ENCODE assay signal across 8 cellular contexts in the genomic region with DNA sequence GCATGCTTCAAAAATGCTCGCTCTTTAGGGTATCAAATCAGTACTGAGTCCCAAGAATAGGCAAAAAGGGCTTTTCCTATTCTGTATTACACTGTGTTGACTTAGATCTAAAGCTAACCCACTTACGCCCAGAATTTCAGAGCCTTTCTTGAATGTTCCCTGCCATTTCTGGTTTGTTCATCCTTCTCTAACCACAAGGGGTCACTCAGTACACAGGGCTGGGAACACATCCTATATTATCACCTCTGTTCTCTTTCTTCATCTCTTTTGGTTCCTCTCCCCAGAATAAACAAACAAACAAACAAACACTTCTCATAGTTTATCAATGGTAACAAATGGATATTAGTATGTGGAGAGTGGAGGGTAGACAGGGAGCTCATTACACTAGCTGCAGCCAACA. TPM values are rescaled to one million over a fixed set of nuclear protein-coding genes. Genes with fewer than 3 reads are reported as not detected.
DNase-seq lines count a peak whose midpoint lies in the region; ATAC-seq, FAIRE-seq and TF ChIP-seq lines count a peak whose summit lies in the region.

No MANE protein-coding gene starts in this region.

- TF ChIP-seq CTCF in AG04450 (IDR thresholded peaks at IDR 0.05; ENCODE audit: low read depth, low read length) (peak; percentile 67), GM12875 (IDR thresholded peaks at IDR 0.05; ENCODE audit: borderline replicate concordance, insufficient read depth, low read depth, low read length) (peak; percentile 33; the same call in 1 of the 2 replicates), endodermal cell (conservative IDR thresholded peaks at IDR 0.05) (peak; percentile 75), osteocyte (IDR thresholded peaks at IDR 0.05) (peak; percentile 65)

- no peak overlapping the region for H3K4me3 Mint-ChIP-seq in endodermal cell
- H3K4me3 Mint-ChIP-seq in osteocyte (ENCODE audit: unreplicated experiment): no peak overlapping the region

- H3K27me3 Mint-ChIP-seq in endodermal cell (ENCODE audit: insufficient read depth): no peaks in the 10 kb centered on the region
- H3K27me3 Mint-ChIP-seq in osteocyte (ENCODE audit: unreplicated experiment): peaks cover 13% of the 10 kb centered on the region

- H3K9me3 Mint-ChIP-seq in endodermal cell: peaks cover 30% of the 10 kb centered on the region
- H3K9me3 Mint-ChIP-seq in osteocyte (ENCODE audit: unreplicated experiment): no peaks in the 10 kb centered on the region

- 50 to 71% methylated on average over 1 to 2 of the region's 2 CpGs for WGBS in endodermal cell (ENCODE audit: insufficient coverage in 1 of 2, insufficient read length in 1 of 2), 2 experiments

- H3K36me3 ChIP-seq in endodermal cell (ENCODE audit: control insufficient read depth, insufficient read depth, low read length): no peaks in the 10 kb centered on the region

- DNase-seq in AG04450 (ENCODE audit: low read depth, low spot score) (no peak), NCI-H460 (ENCODE audit: extremely low read depth, low read depth) (peak; percentile 42), endodermal cell (no peak), osteocyte (ENCODE audit: extremely low spot score, unreplicated experiment) (no peak), GM12891 (ENCODE audit: insufficient read length, low spot score) (no peak), UCSD-AML1 (lab: John Stamatoyannopoulos, UW; ENCODE audit: unreplicated experiment) (no peak)

- FAIRE-seq in GM12891 (lab: Jason Lieb, UNC): no peak

- H3K27ac Mint-ChIP-seq in endodermal cell (no peak overlapping the region), osteocyte (ENCODE audit: unreplicated experiment) (no peak overlapping the region)

- H3K4me1 Mint-ChIP-seq in endodermal cell (no peaks in the 10 kb centered on the region), osteocyte (ENCODE audit: unreplicated experiment) (no peaks in the 10 kb centered on the region)

- POLR2A ChIA-PET in AG04450 (lab: Yijun Ruan, JAX): no interaction called here

- ATAC-seq in GM18517 (IDR thresholded peaks at IDR 0.05; ENCODE audit: unreplicated experiment): no peak

- H3K27ac ChIP-seq in AG04450 (ENCODE audit: low read depth, low read length): no peak overlapping the region
- no peak overlapping the region for H3K27ac ChIP-seq in endodermal cell (ENCODE audit: low read depth, low read length)

- H3K9me3 ChIP-seq in AG04450 (ENCODE audit: control insufficient read depth, insufficient read depth, low read length) (no peaks in the 10 kb centered on the region), endodermal cell (ENCODE audit: control insufficient read depth, low read length) (no peaks in the 10 kb centered on the region)

- H3K4me3 ChIP-seq in AG04450 (ENCODE audit: low read depth, low read length): no peak overlapping the region
- H3K4me3 ChIP-seq in GM12875 (ENCODE audit: low read depth, low read length): no peak overlapping the region
- H3K4me3 ChIP-seq in endodermal cell (ENCODE audit: low read length): no peak overlapping the region

- CTCF ChIA-PET in AG04450 (lab: Charles Lee): interaction anchor here (0.6 to 2.5 kb wide), 6 partner anchors 10 to 749 kb away, joined by 3 to 7 read pairs (median 3); no protein-coding TSS in a partner anchor

- H3K9ac ChIP-seq in endodermal cell (ENCODE audit: extremely low read depth, low read length, poor library complexity, severe bottlenecking): no peak overlapping the region

- no peaks in the 10 kb centered on the region for H3K36me3 Mint-ChIP-seq in endodermal cell (ENCODE audit: low read depth)
- H3K36me3 Mint-ChIP-seq in osteocyte (ENCODE audit: unreplicated experiment): no peaks in the 10 kb centered on the region

- TF ChIP-seq POLR2A in GM12891 (IDR thresholded peaks at IDR 0.05; ENCODE audit: low read depth, low read length): no peak

- no peaks in the 10 kb centered on the region for H3K27me3 ChIP-seq in AG04450 (ENCODE audit: control insufficient read depth, insufficient read depth, low read length)
- no peaks in the 10 kb centered on the region for H3K27me3 ChIP-seq in endodermal cell (ENCODE audit: control insufficient read depth, insufficient read depth, low read length, poor library complexity, severe bottlenecking)

- H3K4me1 ChIP-seq in endodermal cell (ENCODE audit: control insufficient read depth, insufficient read depth, low read length): no peaks in the 10 kb centered on the region

TF ChIP-seq in GM12891, 5 proteins besides CTCF, POLR2A, EP300 and RAD21:
- no peak for TF ChIP-seq POLR2AphosphoS5 (IDR thresholded peaks at IDR 0.05; ENCODE audit: low read depth, low read length)
- no peak for TF ChIP-seq PAX5 (IDR thresholded peaks at IDR 0.05; ENCODE audit: insufficient read depth, low read length, severe bottlenecking)
- TF ChIP-seq TAF1 (IDR thresholded peaks at IDR 0.05; ENCODE audit: low read depth, low read length): no peak
- no peak for TF ChIP-seq SPI1 (IDR thresholded peaks at IDR 0.05; ENCODE audit: low read depth, low read length)
- TF ChIP-seq POU2F2 (IDR thresholded peaks at IDR 0.05; ENCODE audit: low read depth, low read length): no peak

RNA-seq across cellular contexts. Expression of a gene that starts 25.5 kb away (rescaled TPM):
- 30.3 and 36.0 TPM in 2 replicates for polyA plus RNA-seq in AG04450 (2011; rRNA removed)
- 19.5 and 28.0 TPM in 2 replicates for polyA minus RNA-seq in AG04450 (2011; rRNA and poly(A)+ RNA removed)
- 28.3 and 32.7 TPM in 2 replicates for total RNA-seq in NCI-H460 (2014; rRNA removed; shearing (Covaris generic))
- polyA plus RNA-seq in NCI-H460 (2014; cell fraction: nucleus; rRNA removed): 25.8 and 31.6 TPM in 2 replicates
- total RNA-seq in endodermal cell: 1 to 10 TPM; 3.4 TPM
- polyA plus RNA-seq in endodermal cell (2013, experiment 1 of 2): 7.7 TPM
- 7.2 TPM for polyA plus RNA-seq in endodermal cell (2013, experiment 2 of 2)
- total RNA-seq in osteocyte: 23.5 and 25.9 TPM in 2 replicates
- 0.09 TPM for polyA plus RNA-seq in GM12891 (2012; ENCODE audit: low read depth, missing spikeins)
